Comparison of ENCODE assay signal across 8 cellular contexts in genomic region chr2:9548506-9548905, GRCh38. TPM values are rescaled to one million over a fixed set of nuclear protein-coding genes. Genes with fewer than 3 reads are reported as not detected.
DNase-seq lines count a peak whose midpoint lies in the region; ATAC-seq and TF ChIP-seq lines count a peak whose summit lies in the region.

No MANE protein-coding gene starts in this region.

- H3K79me2 ChIP-seq in smooth muscle cell (ENCODE audit: low read depth) = peaks cover 98% of the 10 kb centered on the region

- H3K4me2 ChIP-seq in smooth muscle cell = peak overlapping the region; percentile 24

- no peak overlapping the region for H3K4me3 ChIP-seq in smooth muscle cell

- intact Hi-C loops in activated CD4-positive, alpha-beta memory T cell treated with anti-CD3 and anti-CD28 coated beads for 36 hours (cut with micrococcal nuclease) = loop anchor here (1.0 kb wide), 1 partner anchor 205 kb away; no protein-coding TSS in a partner anchor

- DNase-seq in NOMO-1 treated with DMSO at 0.1 percent for 48 hours (lab: John Stamatoyannopoulos, UW; ENCODE audit: unreplicated experiment) = peak; percentile 46
- DNase-seq in NOMO-1 treated with dmso at 0.1 percent for 144 hours (lab: John Stamatoyannopoulos, UW; ENCODE audit: unreplicated experiment) = no peak
- DNase-seq in activated CD4-positive, alpha-beta memory T cell treated with anti-CD3 and anti-CD28 coated beads for 36 hours = no peak
- DNase-seq in smooth muscle cell (lab: John Stamatoyannopoulos, UW; ENCODE audit: unreplicated experiment) = no peak
- DNase-seq in middle frontal gyrus (ENCODE audit: extremely low spot score, low spot score) = no peak
- no peak for DNase-seq in NCI-H524 treated with DMSO at 0.1 percent for 48 hours (lab: John Stamatoyannopoulos, UW)
- no peak for DNase-seq in NCI-H2171 (lab: John Stamatoyannopoulos, UW)

- WGBS in smooth muscle cell (ENCODE audit: low lambda C conversion rate) = 30% methylated on average over 2 of the region's 2 CpGs

- TF ChIP-seq CTCF in smooth muscle cell (IDR thresholded peaks at IDR 0.05; ENCODE audit: borderline replicate concordance, insufficient read depth, poor library complexity, severe bottlenecking) = no peak

- ATAC-seq in HG03025 (IDR thresholded peaks at IDR 0.05; ENCODE audit: low FRiP score, unreplicated experiment) = peak; percentile 43

- H3K9me3 Mint-ChIP-seq in activated CD4-positive, alpha-beta memory T cell treated with anti-CD3 and anti-CD28 coated beads for 36 hours = no peaks in the 10 kb centered on the region

- peaks cover 30% of the 10 kb centered on the region for H3K4me1 ChIP-seq in smooth muscle cell (ENCODE audit: low read depth)

- peak overlapping the region; percentile 44 for H3K27ac ChIP-seq in smooth muscle cell (ENCODE audit: low read depth)

- CTCF ChIA-PET in activated CD4-positive, alpha-beta memory T cell treated with anti-CD3 and anti-CD28 coated beads for 36 hours (lab: Charles Lee) = interaction anchor here (0.6 to 0.9 kb wide), 3 partner anchors 10 to 405 kb away, joined by 3 read pairs; no protein-coding TSS in a partner anchor

- H3K27ac Mint-ChIP-seq in activated CD4-positive, alpha-beta memory T cell treated with anti-CD3 and anti-CD28 coated beads for 36 hours = peak overlapping the region; percentile 79

- peak overlapping the region; percentile 53 for H3K4me3 Mint-ChIP-seq in activated CD4-positive, alpha-beta memory T cell treated with anti-CD3 and anti-CD28 coated beads for 36 hours

- no peaks in the 10 kb centered on the region for H3K27me3 Mint-ChIP-seq in activated CD4-positive, alpha-beta memory T cell treated with anti-CD3 and anti-CD28 coated beads for 36 hours

- H4K20me1 ChIP-seq in smooth muscle cell (ENCODE audit: low read depth) = peaks cover 95% of the 10 kb centered on the region

- no peak overlapping the region for H2AFZ ChIP-seq in smooth muscle cell (ENCODE audit: low read depth)

- H3K36me3 ChIP-seq in smooth muscle cell (ENCODE audit: low read depth) = no peaks in the 10 kb centered on the region

- no peak overlapping the region for H3K9ac ChIP-seq in smooth muscle cell (ENCODE audit: low read depth)

- H3K9me3 ChIP-seq in smooth muscle cell (replicated peaks; ENCODE audit: low read depth) = no peaks in the 10 kb centered on the region

- H3K27me3 ChIP-seq in smooth muscle cell (ENCODE audit: low read depth) = no peaks in the 10 kb centered on the region

- peaks cover 10% of the 10 kb centered on the region for H3F3A ChIP-seq in smooth muscle cell (ENCODE audit: low read depth)

- peaks cover 69% of the 10 kb centered on the region for H3K4me1 Mint-ChIP-seq in activated CD4-positive, alpha-beta memory T cell treated with anti-CD3 and anti-CD28 coated beads for 36 hours (ENCODE audit: low read depth)

- H3K36me3 Mint-ChIP-seq in activated CD4-positive, alpha-beta memory T cell treated with anti-CD3 and anti-CD28 coated beads for 36 hours = peaks cover 1% of the 10 kb centered on the region

- POLR2A ChIA-PET in activated CD4-positive, alpha-beta memory T cell treated with anti-CD3 and anti-CD28 coated beads for 36 hours (lab: Charles Lee) = interaction anchor here (0.8 kb wide), 1 partner anchor 107 kb away, joined by 3 read pairs; no protein-coding TSS in a partner anchor

RNA-seq across cellular contexts. Expression of gene ADAM17, which starts 7.1 kb away (rescaled TPM):
- total RNA-seq in activated CD4-positive, alpha-beta memory T cell treated with anti-CD3 and anti-CD28 coated beads for 36 hours = 10 to 100 TPM; 24.0 to 24.7 TPM
- total RNA-seq in smooth muscle cell = 18.3 and 21.4 TPM in 2 replicates
- 8.9 and 17.6 TPM in 2 replicates for polyA plus RNA-seq in smooth muscle cell
